ENCODE assay signal across 1 cellular context in genomic region chr6:34791164-34791841, GRCh38.
TF ChIP-seq lines count a peak whose summit lies in the region.

No MANE protein-coding gene starts in this region.

TF ChIP-seq in HepG2, 621 proteins besides CTCF, POLR2A, EP300 and RAD21 (continued from another document):
- no peak for TF ChIP-seq ZNF10 (CRISPR knock-in tag; IDR thresholded peaks at IDR 0.05; ENCODE audit: borderline replicate concordance, low read depth)
- TF ChIP-seq YEATS2 (CRISPR knock-in tag; IDR thresholded peaks at IDR 0.05; ENCODE audit: borderline replicate concordance): 0 out of 2 replicates have a peak, but pooled peaks have one; percentile 29
- TF ChIP-seq AHDC1 (CRISPR knock-in tag; IDR thresholded peaks at IDR 0.05; ENCODE audit: borderline replicate concordance): no peak
- TF ChIP-seq ZBTB49 (CRISPR knock-in tag; IDR thresholded peaks at IDR 0.05; ENCODE audit: borderline replicate concordance): no peak
- TF ChIP-seq ZNF879 (CRISPR knock-in tag; IDR thresholded peaks at IDR 0.05): 0 out of 2 replicates have a peak, but pooled peaks have one; percentile 58
- TF ChIP-seq MZF1 (CRISPR knock-in tag; IDR thresholded peaks at IDR 0.05; ENCODE audit: borderline replicate concordance): no peak
- no peak for TF ChIP-seq ATF3 (CRISPR knock-in tag; IDR thresholded peaks at IDR 0.05)
- 0 out of 2 replicates have a peak, but pooled peaks have one; percentile 16 for TF ChIP-seq ZNF609 (CRISPR knock-in tag; IDR thresholded peaks at IDR 0.05; ENCODE audit: borderline replicate concordance)
- no peak for TF ChIP-seq PLRG1 (conservative IDR thresholded peaks at IDR 0.05)
- no peak for TF ChIP-seq ZIK1 (CRISPR knock-in tag; IDR thresholded peaks at IDR 0.05; ENCODE audit: borderline replicate concordance, low read depth)
- peak; percentile 75 for TF ChIP-seq XRCC5 (optimal IDR thresholded peaks at IDR 0.05; ENCODE audit: low read length)
- TF ChIP-seq ZC3H4 (CRISPR knock-in tag; IDR thresholded peaks at IDR 0.05; ENCODE audit: borderline replicate concordance): peak; percentile 32; the same call in 1 of the 2 replicates
- no peak; the same call in 1 of the 2 replicates for TF ChIP-seq DZIP1 (CRISPR knock-in tag; IDR thresholded peaks at IDR 0.05)
